8 cellular contexts compared by ENCODE assay signal in the genomic region with DNA sequence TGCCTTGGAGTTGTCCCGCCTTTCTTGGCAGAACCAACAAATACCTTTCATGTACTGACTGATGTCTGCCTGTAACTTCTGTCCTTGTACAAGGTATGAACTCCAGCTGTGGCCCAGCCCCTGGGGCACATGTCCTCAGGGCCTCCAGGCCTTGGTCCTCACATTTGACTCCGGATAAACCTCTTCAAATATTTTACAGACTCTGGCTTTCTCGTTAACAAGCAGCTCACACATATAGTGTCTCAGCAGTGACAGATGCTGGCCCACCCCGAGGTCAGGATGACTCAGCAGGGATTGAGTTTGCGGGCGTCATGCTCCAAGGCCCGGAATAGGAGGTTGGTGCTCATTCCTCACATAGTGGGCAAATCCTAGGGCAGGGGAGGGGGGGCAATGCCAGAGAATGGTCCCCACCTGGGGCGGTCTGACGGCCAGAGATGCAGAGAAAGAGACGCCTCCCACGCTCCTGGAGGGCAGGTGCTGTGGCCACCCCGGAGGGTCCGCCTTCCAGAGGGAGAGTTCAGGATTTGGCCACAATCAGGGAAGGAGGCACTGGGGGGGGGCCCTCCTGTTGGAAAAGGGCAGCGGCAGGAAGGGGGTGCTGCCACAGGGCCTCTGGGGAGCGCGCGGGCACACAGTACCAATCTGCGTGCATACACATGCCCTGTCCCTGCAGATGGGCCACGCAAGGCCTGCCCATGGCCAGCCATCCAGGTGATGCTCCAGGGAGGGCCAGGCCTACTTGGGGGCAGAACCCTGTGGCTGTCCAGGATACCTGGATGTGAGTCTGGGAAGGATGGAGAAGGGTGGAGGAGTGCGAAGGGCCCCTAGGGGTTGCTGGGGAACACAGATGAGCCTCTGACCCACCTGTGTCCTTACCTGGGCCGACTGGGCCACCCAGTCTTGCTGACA. TPM values are rescaled to one million over a fixed set of nuclear protein-coding genes. Genes with fewer than 3 reads are reported as not detected.
DNase-seq lines count a peak whose midpoint lies in the region; TF ChIP-seq lines count a peak whose summit lies in the region.
"Not testable (repeated sequence)": the region's sequence is repeated elsewhere in the genome, so short reads cannot be mapped to it uniquely, and the experiment has no call there.

No MANE protein-coding gene starts in this region.

- not testable (repeated sequence) for H2BK5ac ChIP-seq in mesendoderm (ENCODE audit: low read length)

- not testable (repeated sequence) for H3K56ac ChIP-seq in mesendoderm (ENCODE audit: low read length)

- H3K23ac ChIP-seq in mesendoderm (ENCODE audit: low read length) = not testable (repeated sequence)

- H2AK5ac ChIP-seq in mesendoderm (ENCODE audit: low read length) = not testable (repeated sequence)

- not testable (repeated sequence) for H3K4me3 ChIP-seq in WERI-Rb-1 (ENCODE audit: low read depth, low read length); fibroblast of the aortic adventitia (ENCODE audit: low read depth, low read length); mesendoderm (ENCODE audit: low read length); skeletal muscle satellite cell (ENCODE audit: low read length)

- not testable (repeated sequence) for H3K9ac ChIP-seq in mesendoderm (ENCODE audit: low read length); skeletal muscle satellite cell (ENCODE audit: low read depth, low read length)

- not testable (repeated sequence) for TF ChIP-seq CTCF in WERI-Rb-1 (IDR thresholded peaks at IDR 0.05; ENCODE audit: low read depth, low read length); fibroblast of the aortic adventitia (IDR thresholded peaks at IDR 0.05; ENCODE audit: insufficient read depth, low read length)

- H4K5ac ChIP-seq in mesendoderm (ENCODE audit: low read length) = not testable (repeated sequence)

- H3K18ac ChIP-seq in mesendoderm (ENCODE audit: low read length) = not testable (repeated sequence)

- in situ Hi-C loops in ACHN (cut with HindIII; ENCODE audit: low pct_ligation_motif_present, low pct_unique_long_range_greater_than_20kb, low sequenced_read_pairs) = not testable (repeated sequence)

- not testable (repeated sequence) for H4K8ac ChIP-seq in mesendoderm (ENCODE audit: low read depth, low read length)

- H3K4ac ChIP-seq in mesendoderm (ENCODE audit: low read depth, low read length) = not testable (repeated sequence)

- H3K4me1 ChIP-seq in mesendoderm (ENCODE audit: control insufficient read depth, low read depth, low read length) = not testable (repeated sequence)
- peaks cover 39% of the 10 kb centered on the region for H3K4me1 ChIP-seq in skeletal muscle satellite cell (ENCODE audit: control insufficient read depth, insufficient read depth, low read length)

- H3K27ac ChIP-seq in WERI-Rb-1 = peak overlapping the region; percentile 61
- H3K27ac ChIP-seq in mesendoderm (ENCODE audit: low read depth, low read length) = not testable (repeated sequence)

- H3K27me3 ChIP-seq in WERI-Rb-1 (ENCODE audit: insufficient read depth, low read depth, severe bottlenecking); mesendoderm (ENCODE audit: insufficient read depth, low read length, poor library complexity); skeletal muscle satellite cell (ENCODE audit: control insufficient read depth, insufficient read depth, low read length): not testable (repeated sequence)

- no CpG with 5 or more reads among the region's 21 CpGs for WGBS in mesendoderm (ENCODE audit: extremely low coverage, insufficient coverage, low lambda C conversion rate)

- peaks cover 59% of the 10 kb centered on the region for H3K79me2 ChIP-seq in mesendoderm (ENCODE audit: control insufficient read depth, insufficient read depth, low read length)

- not testable (repeated sequence) for H3K9me3 ChIP-seq in WERI-Rb-1 (ENCODE audit: severe bottlenecking); skeletal muscle satellite cell (replicated peaks; ENCODE audit: low read length)

- not testable (repeated sequence) for H3K4me2 ChIP-seq in mesendoderm (ENCODE audit: low read length)
- H3K4me2 ChIP-seq in skeletal muscle satellite cell (ENCODE audit: low read length) = peak overlapping the region; percentile 51

- not testable (repeated sequence) for H3K36me3 ChIP-seq in WERI-Rb-1; mesendoderm (ENCODE audit: control insufficient read depth, insufficient read depth, low read length); skeletal muscle satellite cell (ENCODE audit: insufficient read depth, low read length)

- peak; percentile 92 for DNase-seq in ACHN
- DNase-seq in GM03348 (ENCODE audit: low spot score) = peak; percentile 52
- DNase-seq in NCI-H2227 treated with DMSO at 0.1 percent for 48 hours (lab: John Stamatoyannopoulos, UW) = peak; percentile 22
- peak; percentile 71 for DNase-seq in WERI-Rb-1
- peak; percentile 82 for DNase-seq in astrocyte of the hippocampus (ENCODE audit: low read depth, low spot score)
- peak; percentile 65 for DNase-seq in fibroblast of the aortic adventitia (ENCODE audit: low read depth)
- peak; percentile 23 for DNase-seq in mesendoderm

- not testable (repeated sequence) for H2BK120ac ChIP-seq in mesendoderm (ENCODE audit: low read depth, low read length)

- not testable (repeated sequence) for H2BK15ac ChIP-seq in mesendoderm (replicated peaks; ENCODE audit: low read depth)

- H3K79me1 ChIP-seq in mesendoderm (ENCODE audit: low read length) = not testable (repeated sequence)

RNA-seq across cellular contexts. Expression of a gene that starts 58.2 kb away (rescaled TPM):
- not detected in 2 replicates for total RNA-seq in fibroblast of the aortic adventitia (ENCODE audit: low replicate concordance)
- 1.1 TPM for polyA plus RNA-seq in mesendoderm (2013, experiment 1 of 2)
- 0.87 TPM for polyA plus RNA-seq in mesendoderm (2013, experiment 2 of 2)
- not detected in 2 replicates for total RNA-seq in skeletal muscle satellite cell (2012; rRNA removed)

Comparison
In these comparisons a context has a peak if more than half of its experiments do, and no peak if none do; other contexts are left out.
1. DNase-seq: peak in every context shown above with its lines; median percentile 92 in ACHN; 82 in astrocyte of the hippocampus; 71 in WERI-Rb-1; 65 in fibroblast of the aortic adventitia; 52 in GM03348; 23 in mesendoderm; 22 in NCI-H2227 treated with DMSO at 0.1 percent for 48 hours.